ENCODE assay signal across 11 cellular contexts in the genomic region with DNA sequence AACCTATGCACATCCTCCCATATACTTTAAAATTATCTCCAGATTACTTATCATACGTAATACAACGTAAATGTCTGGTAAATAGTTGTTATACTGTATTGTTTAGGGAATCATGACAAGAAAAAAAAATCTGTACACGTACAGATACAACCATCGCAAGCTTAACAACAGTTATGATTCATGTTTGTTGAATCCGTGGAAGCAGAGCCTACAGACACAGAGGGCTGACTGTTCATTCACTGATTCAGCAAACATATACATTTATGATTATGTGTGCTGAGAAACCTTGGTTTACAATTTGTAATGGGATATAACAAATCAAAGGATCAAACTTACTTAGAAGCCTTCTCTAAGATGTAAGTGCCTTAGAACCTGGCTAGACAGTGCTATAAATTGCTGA. TPM values are rescaled to one million over a fixed set of nuclear protein-coding genes. Genes with fewer than 3 reads are reported as not detected.
DNase-seq lines count a peak whose midpoint lies in the region; ATAC-seq and TF ChIP-seq lines count a peak whose summit lies in the region.
"Had no signal": no experiment of that assay in that cellular context is flagged by ENCODE, and none has a peak within 500 bp of the region (broad histone marks: within the 10 kb centered on the region; RNA-seq: fewer than 3 reads in every experiment).

No MANE protein-coding gene starts in this region.

- peak overlapping the region; percentile 100 for H3K4me3 ChIP-seq in iPS-15b (ENCODE audit: low read depth, low read length)

- no peak for ATAC-seq in activated CD8-positive, alpha-beta T cell treated with anti-CD3 and anti-CD28 coated beads for 36 hours
- no peak for ATAC-seq in stimulated activated memory B cell treated with anti-CD40 and anti-IgM and Interleukin-4, amounts not matched to agents 10 μg/mL and 1 μg/mL and 100 μg/mL, for 72 hours

- POLR2A ChIA-PET in activated CD8-positive, alpha-beta T cell treated with anti-CD3 and anti-CD28 coated beads for 36 hours (lab: Charles Lee), result no interaction called here

- no peaks in the 10 kb centered on the region for H3K27me3 ChIP-seq in iPS-15b (ENCODE audit: control insufficient read depth, insufficient read depth, low read length)

- H3K4me3 Mint-ChIP-seq in activated naive CD4-positive, alpha-beta T cell treated with anti-CD3 and anti-CD28 coated beads, Interleukin-2, amount 10 ng/mL, durations not matched to agents 7 days and 5 days, result peak overlapping the region; percentile 54
- H3K4me3 Mint-ChIP-seq in activated CD8-positive, alpha-beta T cell treated with anti-CD3 and anti-CD28 coated beads for 36 hours, result peak overlapping the region; percentile 46
- H3K4me3 Mint-ChIP-seq in stimulated activated memory B cell treated with anti-CD40 and anti-IgM and Interleukin-4, amounts not matched to agents 10 μg/mL and 1 μg/mL and 100 μg/mL, for 72 hours, result peak overlapping the region; percentile 37

- H3K9ac ChIP-seq in iPS-15b (ENCODE audit: low read depth, low read length), result no peak overlapping the region

- peaks cover 40% of the 10 kb centered on the region for H3K9me3 Mint-ChIP-seq in activated naive CD4-positive, alpha-beta T cell treated with anti-CD3 and anti-CD28 coated beads, Interleukin-2, amount 10 ng/mL, durations not matched to agents 7 days and 5 days
- H3K9me3 Mint-ChIP-seq in activated CD8-positive, alpha-beta T cell treated with anti-CD3 and anti-CD28 coated beads for 36 hours, result peaks cover 26% of the 10 kb centered on the region
- peaks cover 13% of the 10 kb centered on the region for H3K9me3 Mint-ChIP-seq in stimulated activated memory B cell treated with anti-CD40 and anti-IgM and Interleukin-4, amounts not matched to agents 10 μg/mL and 1 μg/mL and 100 μg/mL, for 72 hours

- peaks cover 3% of the 10 kb centered on the region for H3K9me3 ChIP-seq in iPS-15b (ENCODE audit: control insufficient read depth, insufficient read depth, low read length)

- TF ChIP-seq CTCF in activated CD8-positive, alpha-beta T cell treated with anti-CD3 and anti-CD28 coated beads for 36 hours (IDR thresholded peaks at IDR 0.05), result no peak

- peaks cover 23% of the 10 kb centered on the region for H3K4me1 Mint-ChIP-seq in activated naive CD4-positive, alpha-beta T cell treated with anti-CD3 and anti-CD28 coated beads, Interleukin-2, amount 10 ng/mL, durations not matched to agents 7 days and 5 days
- peaks cover 15% of the 10 kb centered on the region for H3K4me1 Mint-ChIP-seq in activated CD8-positive, alpha-beta T cell treated with anti-CD3 and anti-CD28 coated beads for 36 hours (ENCODE audit: low read depth)
- H3K4me1 Mint-ChIP-seq in stimulated activated memory B cell treated with anti-CD40 and anti-IgM and Interleukin-4, amounts not matched to agents 10 μg/mL and 1 μg/mL and 100 μg/mL, for 72 hours, result peaks cover 25% of the 10 kb centered on the region

- no peaks in the 10 kb centered on the region for H3K4me1 ChIP-seq in iPS-15b (ENCODE audit: control insufficient read depth, insufficient read depth, low read length)

- H3K36me3 ChIP-seq in iPS-15b (ENCODE audit: control insufficient read depth, insufficient read depth, low read length), result peaks cover 3% of the 10 kb centered on the region

- peaks cover 55% of the 10 kb centered on the region for H3K36me3 Mint-ChIP-seq in activated naive CD4-positive, alpha-beta T cell treated with anti-CD3 and anti-CD28 coated beads, Interleukin-2, amount 10 ng/mL, durations not matched to agents 7 days and 5 days
- peaks cover 70% of the 10 kb centered on the region for H3K36me3 Mint-ChIP-seq in activated CD8-positive, alpha-beta T cell treated with anti-CD3 and anti-CD28 coated beads for 36 hours (ENCODE audit: low read depth)
- H3K36me3 Mint-ChIP-seq in stimulated activated memory B cell treated with anti-CD40 and anti-IgM and Interleukin-4, amounts not matched to agents 10 μg/mL and 1 μg/mL and 100 μg/mL, for 72 hours, result peaks cover 53% of the 10 kb centered on the region

- H3K27ac Mint-ChIP-seq in activated naive CD4-positive, alpha-beta T cell treated with anti-CD3 and anti-CD28 coated beads, Interleukin-2, amount 10 ng/mL, durations not matched to agents 7 days and 5 days, result no peak overlapping the region
- H3K27ac Mint-ChIP-seq in activated CD8-positive, alpha-beta T cell treated with anti-CD3 and anti-CD28 coated beads for 36 hours, result no peak overlapping the region
- H3K27ac Mint-ChIP-seq in stimulated activated memory B cell treated with anti-CD40 and anti-IgM and Interleukin-4, amounts not matched to agents 10 μg/mL and 1 μg/mL and 100 μg/mL, for 72 hours, result no peak overlapping the region

- no peaks in the 10 kb centered on the region for H3K27me3 Mint-ChIP-seq in activated naive CD4-positive, alpha-beta T cell treated with anti-CD3 and anti-CD28 coated beads, Interleukin-2, amount 10 ng/mL, durations not matched to agents 7 days and 5 days
- H3K27me3 Mint-ChIP-seq in activated CD8-positive, alpha-beta T cell treated with anti-CD3 and anti-CD28 coated beads for 36 hours, result no peaks in the 10 kb centered on the region
- H3K27me3 Mint-ChIP-seq in stimulated activated memory B cell treated with anti-CD40 and anti-IgM and Interleukin-4, amounts not matched to agents 10 μg/mL and 1 μg/mL and 100 μg/mL, for 72 hours, result no peaks in the 10 kb centered on the region

- CTCF ChIA-PET in activated naive CD4-positive, alpha-beta T cell treated with anti-CD3 and anti-CD28 coated beads, Interleukin-2, amount 10 ng/mL, durations not matched to agents 7 days and 5 days (lab: Charles Lee), result no interaction called here
- CTCF ChIA-PET in activated CD8-positive, alpha-beta T cell treated with anti-CD3 and anti-CD28 coated beads for 36 hours (lab: Charles Lee), result no interaction called here

- no peak for DNase-seq in activated naive CD4-positive, alpha-beta T cell treated with anti-CD3 and anti-CD28 coated beads, Interleukin-2, amount 10 ng/mL, durations not matched to agents 7 days and 5 days
- no peak for DNase-seq in activated naive CD4-positive, alpha-beta T cell (lab: John Stamatoyannopoulos, UW)
- no peak for DNase-seq in activated CD8-positive, alpha-beta T cell treated with anti-CD3 and anti-CD28 coated beads for 36 hours
- DNase-seq in SKM-1 treated with dmso at 0.1 percent for 144 hours (lab: John Stamatoyannopoulos, UW; ENCODE audit: unreplicated experiment) (no peak), GM19240 (ENCODE audit: insufficient read length, low spot score) (no peak), HUDEP-2 (lab: John Stamatoyannopoulos, UW; ENCODE audit: unreplicated experiment in 76 of 76) (no peak)
- DNase-seq: AML-193, NCI-H146, SHP77 treated with DMSO at 0.1 percent for 48 hours had no signal

- intact Hi-C loops in activated CD8-positive, alpha-beta T cell treated with anti-CD3 and anti-CD28 coated beads for 36 hours (cut with micrococcal nuclease), result loop anchor here (5.0 kb wide), 1 partner anchor 161 kb away; the partner anchor contains the start of gene ZNF567

RNA-seq across cellular contexts. Expression of gene ZNF260, which starts 1.5 kb away (rescaled TPM):
- total RNA-seq in activated CD8-positive, alpha-beta T cell treated with anti-CD3 and anti-CD28 coated beads for 36 hours, result 1 to 10 TPM; 3.7 to 6.4 TPM

RNA-seq across cellular contexts. Expression of gene ZNF566, which starts 37.2 kb away (rescaled TPM):
- 1 to 10 TPM; 5.6 to 6.5 TPM for total RNA-seq in activated CD8-positive, alpha-beta T cell treated with anti-CD3 and anti-CD28 coated beads for 36 hours

RNA-seq across cellular contexts. Expression of gene ZNF529, which starts 46.5 kb away (rescaled TPM):
- total RNA-seq in activated CD8-positive, alpha-beta T cell treated with anti-CD3 and anti-CD28 coated beads for 36 hours, result 10 to 100 TPM; 18.5 to 19.2 TPM
